Comparison of ENCODE assay signal across 29 cellular contexts in the genomic region with DNA sequence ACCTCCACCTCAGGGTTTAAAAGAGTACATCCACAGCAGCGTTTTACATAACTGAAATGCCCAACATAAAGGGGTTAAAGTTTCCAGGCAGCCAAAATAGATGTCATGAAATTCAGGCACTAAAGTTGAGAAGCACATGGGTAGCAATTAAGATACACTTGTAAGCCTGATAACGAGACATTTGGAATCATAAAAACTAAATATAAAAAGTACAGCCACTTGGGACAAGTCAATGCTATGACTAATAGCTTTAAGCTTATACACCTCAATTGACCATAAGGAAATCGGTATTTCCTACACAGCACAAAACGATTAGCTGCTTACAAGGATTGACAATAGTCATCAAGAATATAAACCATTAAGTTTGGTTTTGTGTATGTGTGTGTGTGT. TPM values are rescaled to one million over a fixed set of nuclear protein-coding genes. Genes with fewer than 3 reads are reported as not detected.
DNase-seq lines count a peak whose midpoint lies in the region; ATAC-seq, FAIRE-seq and TF ChIP-seq lines count a peak whose summit lies in the region.
"Had no signal": no experiment of that assay in that cellular context is flagged by ENCODE, and none has a peak within 500 bp of the region (broad histone marks: within the 10 kb centered on the region; RNA-seq: fewer than 3 reads in every experiment).

No MANE protein-coding gene starts in this region.

- in situ Hi-C loops in KBM-7 (cut with MboI; ENCODE audit: low pct_unique_long_range_greater_than_20kb, low sequenced_read_pairs), result no loop called here

- ATAC-seq in left lung, result peak; percentile 17
- ATAC-seq in HG03196 (IDR thresholded peaks at IDR 0.05; ENCODE audit: unreplicated experiment), result no peak
- no peak for ATAC-seq in GM18498 (IDR thresholded peaks at IDR 0.05; ENCODE audit: unreplicated experiment)
- ATAC-seq: stimulated activated naive B cell treated with anti-CD40 and anti-IgM and Interleukin-4, amounts not matched to agents 10 μg/mL and 1 μg/mL and 100 μg/mL, for 72 hours had no signal

- H3K27ac ChIP-seq in 22Rv1 (peak overlapping the region; percentile 31; the same call in 1 of the 2 replicates), left lung (no peak overlapping the region)
- H3K27ac ChIP-seq: BLaER1 treated with 17β-estradiol and CSF1 and Interleukin-3, amounts not matched to agents 10 nM and 100 nM; GM23248; ovary; testis had no signal

- intact Hi-C loops in left lung (cut with DNase I), result no loop called here

- peak; percentile 36 for DNase-seq in KBM-7
- no peak for DNase-seq in left lung
- DNase-seq in iPS-NIHi7 (ENCODE audit: extremely low spot score), result no peak
- DNase-seq in activated CD4-positive, alpha-beta T cell treated with anti-CD3 and anti-CD28 coated beads for 48 hours, result no peak
- DNase-seq: activated CD4-positive, CD25-positive, alpha-beta regulatory T cell treated with anti-CD3 and anti-CD28 coated beads, Interleukin-2, amount 50 U/mL, for 72 hours; activated CD8-positive, alpha-beta memory T cell treated with anti-CD3 and anti-CD28 coated beads for 24 hours; activated naive CD4-positive, alpha-beta T cell treated with anti-CD3 and anti-CD28 coated beads, Interleukin-2, amount 50 U/mL, for 16 hours; activated T-cell treated with anti-CD3 and anti-CD28 coated beads, Interleukin-2, amount 50 U/mL, for 48 hours; aorta; cerebellar nuclear complex; effector CD4-positive, alpha-beta T cell; GM23248; head of caudate nucleus; Kasumi-1; mesendoderm; naive thymus-derived CD8-positive, alpha-beta T cell; NCI-H1105; NCI-H2081; NCI-H510A; ovary; stimulated activated naive B cell treated with anti-CD40 and anti-IgM and Interleukin-4, amounts not matched to agents 10 μg/mL and 1 μg/mL and 100 μg/mL, for 72 hours; SW 1271; testis had no signal

- H3K27me3 ChIP-seq in left lung, result no peaks in the 10 kb centered on the region
- H3K27me3 ChIP-seq: BLaER1 treated with 17β-estradiol and CSF1 and Interleukin-3, amounts not matched to agents 10 nM and 100 nM; ovary; testis had no signal

- TF ChIP-seq CTCF in 22Rv1 (IDR thresholded peaks at IDR 0.05) (no peak), left lung (IDR thresholded peaks at IDR 0.05) (no peak)

- no peaks in the 10 kb centered on the region for H3K4me1 ChIP-seq in left lung
- H3K4me1 ChIP-seq: BLaER1 treated with 17β-estradiol and CSF1 and Interleukin-3, amounts not matched to agents 10 nM and 100 nM; testis had no signal

- peak; percentile 75 for FAIRE-seq in colon (lab: Jason Lieb, UNC)
- FAIRE-seq: D721Med had no signal

- peaks cover 9 to 50% of the 10 kb centered on the region in 2 donors for H3K36me3 ChIP-seq in left lung
- H3K36me3 ChIP-seq: ovary had no signal

- no peaks in the 10 kb centered on the region for H3K9me3 ChIP-seq in left lung
- H3K9me3 ChIP-seq: BLaER1 treated with 17β-estradiol and CSF1 and Interleukin-3, amounts not matched to agents 10 nM and 100 nM; ovary; testis had no signal

- no peak overlapping the region for H3K4me3 ChIP-seq in left lung
- H3K4me3 ChIP-seq: BLaER1 treated with 17β-estradiol and CSF1 and Interleukin-3, amounts not matched to agents 10 nM and 100 nM; GM23248; ovary; testis had no signal

RNA-seq across cellular contexts. Expression of gene PTP4A1, which starts 11.8 kb away (rescaled TPM):
- 100 to 1,000 TPM in 1 of 2 donors, 10 to 100 TPM in 1; 85.6 to 119 TPM for total RNA-seq in left lung

RNA-seq across cellular contexts. Expression of gene PHF3, which starts 51.5 kb away (rescaled TPM):
- 10 to 100 TPM; 44.5 to 46.0 TPM for total RNA-seq in left lung
